In the genomic region with DNA sequence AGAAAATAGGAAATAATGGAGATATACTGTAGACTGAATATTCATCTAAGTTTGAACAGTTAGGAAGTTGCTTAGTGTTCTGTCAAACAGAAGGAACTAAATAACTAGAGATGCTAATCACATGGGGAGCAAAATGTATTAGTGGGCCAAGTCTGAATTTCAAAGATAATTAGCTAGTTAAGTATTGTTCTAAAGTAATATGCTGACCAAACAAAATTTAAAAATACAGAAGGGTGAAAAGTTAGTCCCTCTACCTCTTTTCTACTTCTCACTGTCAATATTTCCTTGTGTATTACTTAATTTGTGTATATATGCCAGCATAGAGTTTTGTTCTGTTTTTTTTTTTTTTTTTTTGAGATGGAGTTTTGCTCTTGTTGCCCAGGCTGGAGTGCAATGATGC, we compare ENCODE assay signal across 26 cellular contexts. TPM values are rescaled to one million over a fixed set of nuclear protein-coding genes. Genes with fewer than 3 reads are reported as not detected.
A peak's percentile ranks its signal among the peaks of the same experiment; 100 is the strongest.
DNase-seq lines count a peak whose midpoint lies in the region; ATAC-seq, FAIRE-seq and TF ChIP-seq lines count a peak whose summit lies in the region.
"Had no signal": no experiment of that assay in that cellular context is flagged by ENCODE, and none has a peak within 500 bp of the region (broad histone marks: within the 10 kb centered on the region; RNA-seq: fewer than 3 reads in every experiment).

No MANE protein-coding gene starts in this region.

- RAD21 ChIA-PET in GM12878 (lab: Charles Lee; ENCODE audit: unreplicated experiment): interaction anchor here (2.3 kb wide), 1 partner anchor 10 kb away, joined by 7 read pairs; no protein-coding TSS in a partner anchor

- no peak overlapping the region for H3K18ac ChIP-seq in IMR-90 (ENCODE audit: low read depth, low read length)

- no peak overlapping the region for H2BK20ac ChIP-seq in IMR-90 (ENCODE audit: low read depth, low read length)

- H2BK120ac ChIP-seq in IMR-90 (ENCODE audit: low read depth, low read length): no peak overlapping the region

- no peak overlapping the region for H3K23ac ChIP-seq in IMR-90 (ENCODE audit: low read depth, low read length)

- no peak overlapping the region for H3K9ac ChIP-seq in IMR-90 (ENCODE audit: low read depth, low read length)
- H3K9ac ChIP-seq in GM12878 (ENCODE audit: control insufficient read depth, insufficient read depth, low read length): no peak overlapping the region
- H3K9ac ChIP-seq: BLaER1 treated with 17β-estradiol and CSF1 and Interleukin-3, amounts not matched to agents 10 nM and 100 nM had no signal

- H3K4ac ChIP-seq in IMR-90 (ENCODE audit: low read depth, low read length): no peak overlapping the region

- TF ChIP-seq CTCF in activated CD8-positive, alpha-beta T cell treated with anti-CD3 and anti-CD28 coated beads for 36 hours (IDR thresholded peaks at IDR 0.05): no peak
- TF ChIP-seq CTCF in 22Rv1 (IDR thresholded peaks at IDR 0.05): no peak
- TF ChIP-seq CTCF in IMR-90 (conservative IDR thresholded peaks at IDR 0.05; ENCODE audit: low read depth, low read length): no peak
- TF ChIP-seq CTCF in GM12878 (IDR thresholded peaks at IDR 0.05 in 2 of 3, conservative IDR thresholded peaks at IDR 0.05 in 1 of 3; ENCODE audit: control insufficient read depth in 2 of 3, extremely low read depth in 1 of 3, insufficient read depth in 1 of 3, low read depth in 3 of 3, low read length in 3 of 3): no peak

- dilution Hi-C loops in IMR-90 (cut with HindIII; ENCODE audit: low sequenced_read_pairs, unreplicated experiment): no loop called here

- no peak for DNase-seq in activated CD8-positive, alpha-beta T cell treated with anti-CD3 and anti-CD28 coated beads for 36 hours
- DNase-seq in activated CD8-positive, alpha-beta T cell treated with anti-CD3 and anti-CD28 coated beads, Interleukin-2, amount 10 ng/mL, durations not matched to agents 7 days and 5 days: no peak
- no peak for DNase-seq in IMR-90
- DNase-seq in GM12878 (ENCODE audit: low read depth, low spot score): no peak
- DNase-seq in OCI-M2 (lab: John Stamatoyannopoulos, UW; ENCODE audit: unreplicated experiment): no peak
- no peak for DNase-seq in H54 (ENCODE audit: insufficient read length, low spot score)
- DNase-seq: AML-193; Caco-2; CD8-positive, alpha-beta T cell; GOT3; MG63; NCI-H1048; NCI-H1417; NCI-H1694; NCI-H2029 treated with DMSO at 0.1 percent for 48 hours; NCI-H526 treated with DMSO at 0.1 percent for 48 hours; SHP77 had no signal

- no TSS peak for BruUV-seq in IMR-90 (replicated peaks; lab: Mats Ljungman, UMichigan)
- no TSS peak for BruUV-seq in GM12878 (replicated peaks; lab: Mats Ljungman, UMichigan)

- H3K9me3 ChIP-seq in IMR-90 (ENCODE audit: control insufficient read depth, insufficient read depth, low read length) (no peaks in the 10 kb centered on the region), GM12878 (replicated peaks; ENCODE audit: control insufficient read depth, insufficient read depth, low read length) (no peaks in the 10 kb centered on the region)
- H3K9me3 ChIP-seq: Caco-2, MG63 had no signal

- SMC1A ChIA-PET in GM12878 (lab: Charles Lee; ENCODE audit: uncharacterized antibody, unreplicated experiment): no interaction called here

- peaks cover 2% of the 10 kb centered on the region for H3K4me1 ChIP-seq in IMR-90 (ENCODE audit: control insufficient read depth, insufficient read depth, low read length)
- H3K4me1 ChIP-seq in GM12878 (ENCODE audit: control insufficient read depth, insufficient read depth, low read length): peaks cover 2% of the 10 kb centered on the region; the same call in 1 of the 2 replicates

- intact Hi-C loops in activated CD8-positive, alpha-beta T cell treated with anti-CD3 and anti-CD28 coated beads for 36 hours (cut with micrococcal nuclease): no loop called here
- intact Hi-C loops in IMR-90 (cut with micrococcal nuclease) (no loop called here), GM12878 (cut with micrococcal nuclease; ENCODE audit: unreplicated experiment) (no loop called here)

- H3K36me3 ChIP-seq in IMR-90 (ENCODE audit: control insufficient read depth, insufficient read depth, low read length): peaks cover 2% of the 10 kb centered on the region; the same call in 1 of the 2 replicates
- peaks cover under 1 to 4% of the 10 kb centered on the region in 2 experiments; a peak in 2 of 4 replicates for H3K36me3 ChIP-seq in GM12878 (ENCODE audit: control insufficient read depth in 2 of 2, insufficient read depth in 2 of 2, low read length in 1 of 2)
- H3K36me3 ChIP-seq: MG63 had no signal

- in situ Hi-C loops in IMR-90 (cut with MboI; ENCODE audit: low sequenced_read_pairs): loop anchor here (25.0 kb wide), 1 partner anchor 721 kb away; a partner anchor contains a TSS
- in situ Hi-C loops in GM12878 (cut with MboI): no loop called here

- peaks cover 50% of the 10 kb centered on the region for H3K79me2 ChIP-seq in GM12878 (ENCODE audit: control insufficient read depth, insufficient read depth, low read length)

- no peak overlapping the region for H3K14ac ChIP-seq in IMR-90 (replicated peaks; ENCODE audit: low read depth, low read length)

- H3K9me3 Mint-ChIP-seq in activated CD8-positive, alpha-beta T cell treated with anti-CD3 and anti-CD28 coated beads for 36 hours: no peaks in the 10 kb centered on the region
- no peaks in the 10 kb centered on the region for H3K9me3 Mint-ChIP-seq in activated CD8-positive, alpha-beta T cell treated with anti-CD3 and anti-CD28 coated beads, Interleukin-2, amount 10 ng/mL, durations not matched to agents 7 days and 5 days (ENCODE audit: insufficient read depth)
- H3K9me3 Mint-ChIP-seq: CD8-positive, alpha-beta T cell had no signal

- no peak overlapping the region for H2BK15ac ChIP-seq in IMR-90 (ENCODE audit: low read depth, low read length)

- CTCF ChIA-PET in activated CD8-positive, alpha-beta T cell treated with anti-CD3 and anti-CD28 coated beads for 36 hours (lab: Charles Lee): interaction anchor here (4.3 kb wide), 1 partner anchor 10 kb away, joined by 38 read pairs; no protein-coding TSS in a partner anchor
- CTCF ChIA-PET in activated CD8-positive, alpha-beta T cell treated with anti-CD3 and anti-CD28 coated beads, Interleukin-2, amount 10 ng/mL, durations not matched to agents 7 days and 5 days (lab: Charles Lee): interaction anchor here (1.5 to 7.8 kb wide), 2 partner anchors 9 to 10 kb away, joined by 4 to 100 read pairs; no protein-coding TSS in a partner anchor
- CTCF ChIA-PET in IMR-90 (lab: Yijun Ruan, JAX): no interaction called here
- CTCF ChIA-PET in GM12878 (lab: Yijun Ruan, JAX): interaction anchor here (0.7 to 4.8 kb wide), 5 partner anchors 9 to 116 kb away, joined by 3 to 44 read pairs (median 3); no protein-coding TSS in a partner anchor

- no peak overlapping the region for H4K5ac ChIP-seq in IMR-90 (ENCODE audit: low read depth, low read length)

- H3K27me3 Mint-ChIP-seq in activated CD8-positive, alpha-beta T cell treated with anti-CD3 and anti-CD28 coated beads for 36 hours: no peaks in the 10 kb centered on the region
- no peaks in the 10 kb centered on the region for H3K27me3 Mint-ChIP-seq in activated CD8-positive, alpha-beta T cell treated with anti-CD3 and anti-CD28 coated beads, Interleukin-2, amount 10 ng/mL, durations not matched to agents 7 days and 5 days (ENCODE audit: low read depth)

- H3K79me1 ChIP-seq in IMR-90 (ENCODE audit: low read depth in 1 of 2, low read length in 2 of 2): peaks cover 11 to 16% of the 10 kb centered on the region in 2 experiments; a peak in 3 of 4 replicates

- peak overlapping the region; percentile 58 for H3K27ac Mint-ChIP-seq in activated CD8-positive, alpha-beta T cell treated with anti-CD3 and anti-CD28 coated beads for 36 hours
- H3K27ac Mint-ChIP-seq in activated CD8-positive, alpha-beta T cell treated with anti-CD3 and anti-CD28 coated beads, Interleukin-2, amount 10 ng/mL, durations not matched to agents 7 days and 5 days: no peak overlapping the region
- H3K27ac Mint-ChIP-seq: CD8-positive, alpha-beta T cell had no signal

- no peaks in the 10 kb centered on the region for H4K20me1 ChIP-seq in IMR-90 (ENCODE audit: insufficient read depth, low read length)
- H4K20me1 ChIP-seq in GM12878 (ENCODE audit: control insufficient read depth, insufficient read depth): no peaks in the 10 kb centered on the region
- H4K20me1 ChIP-seq: BLaER1 treated with 17β-estradiol and CSF1 and Interleukin-3, amounts not matched to agents 10 nM and 100 nM had no signal

- TF ChIP-seq RAD21 in IMR-90 (IDR thresholded peaks at IDR 0.05; ENCODE audit: low read length): no peak
- no peak for TF ChIP-seq RAD21 in GM12878 (IDR thresholded peaks at IDR 0.05; ENCODE audit: insufficient read depth, low read depth, low read length)

- H2AK9ac ChIP-seq in IMR-90 (replicated peaks; ENCODE audit: low read depth, low read length, poor library complexity): no peak overlapping the region

- H3K9me1 ChIP-seq in IMR-90 (ENCODE audit: insufficient read depth, low read length): no peaks in the 10 kb centered on the region

- H3K27ac ChIP-seq in 22Rv1 (0 out of 2 replicates have a peak overlapping the region, but pooled peaks have one; percentile 12), IMR-90 (ENCODE audit: insufficient read depth, low read length) (no peak overlapping the region), GM12878 (ENCODE audit: control insufficient read depth, insufficient read depth) (no peak overlapping the region)
- H3K27ac ChIP-seq: BLaER1 treated with 17β-estradiol and CSF1 and Interleukin-3, amounts not matched to agents 10 nM and 100 nM; HL-60; RWPE1 had no signal

- H3K4me1 Mint-ChIP-seq in activated CD8-positive, alpha-beta T cell treated with anti-CD3 and anti-CD28 coated beads for 36 hours (ENCODE audit: low read depth): peaks cover 37% of the 10 kb centered on the region
- H3K4me1 Mint-ChIP-seq in activated CD8-positive, alpha-beta T cell treated with anti-CD3 and anti-CD28 coated beads, Interleukin-2, amount 10 ng/mL, durations not matched to agents 7 days and 5 days (ENCODE audit: low read depth): peaks cover 37% of the 10 kb centered on the region

- H2AK5ac ChIP-seq in IMR-90 (ENCODE audit: low read depth, low read length): no peak overlapping the region

- H4K8ac ChIP-seq in IMR-90 (ENCODE audit: low read depth in 2 of 2, low read length in 2 of 2): no peak overlapping the region

- no peak for ATAC-seq in activated CD8-positive, alpha-beta T cell treated with anti-CD3 and anti-CD28 coated beads for 36 hours
- ATAC-seq in activated CD8-positive, alpha-beta T cell treated with anti-CD3 and anti-CD28 coated beads, Interleukin-2, amount 10 ng/mL, durations not matched to agents 7 days and 5 days: no peak
- ATAC-seq in IMR-90 (ENCODE audit: low read depth): no peak
- no peak for ATAC-seq in GM12878
- no peak for ATAC-seq in HG03280 (IDR thresholded peaks at IDR 0.05; ENCODE audit: unreplicated experiment)
- ATAC-seq: CD8-positive, alpha-beta T cell; HCT116; Panc1 had no signal

- peaks cover 34% of the 10 kb centered on the region for H3K36me3 Mint-ChIP-seq in activated CD8-positive, alpha-beta T cell treated with anti-CD3 and anti-CD28 coated beads for 36 hours (ENCODE audit: low read depth)
- peaks cover 35% of the 10 kb centered on the region for H3K36me3 Mint-ChIP-seq in activated CD8-positive, alpha-beta T cell treated with anti-CD3 and anti-CD28 coated beads, Interleukin-2, amount 10 ng/mL, durations not matched to agents 7 days and 5 days (ENCODE audit: low read depth)

- H3K27me3 ChIP-seq in IMR-90 (ENCODE audit: control insufficient read depth, insufficient read depth, low read length) (no peaks in the 10 kb centered on the region), GM12878 (replicated peaks in 1 of 2; ENCODE audit: control insufficient read depth in 2 of 2, insufficient read depth in 2 of 2, low read length in 1 of 2) (no peaks in the 10 kb centered on the region)
- H3K27me3 ChIP-seq: MG63 had no signal

- H3K4me3 Mint-ChIP-seq in activated CD8-positive, alpha-beta T cell treated with anti-CD3 and anti-CD28 coated beads for 36 hours: no peak overlapping the region
- no peak overlapping the region for H3K4me3 Mint-ChIP-seq in activated CD8-positive, alpha-beta T cell treated with anti-CD3 and anti-CD28 coated beads, Interleukin-2, amount 10 ng/mL, durations not matched to agents 7 days and 5 days
- H3K4me3 Mint-ChIP-seq: CD8-positive, alpha-beta T cell had no signal

- no peak overlapping the region for H3K56ac ChIP-seq in IMR-90 (ENCODE audit: extremely low read depth, insufficient read depth, low read length)

- H2AFZ ChIP-seq in IMR-90 (replicated peaks; ENCODE audit: low read length, poor library complexity): no peak overlapping the region
- H2AFZ ChIP-seq in GM12878 (ENCODE audit: control insufficient read depth, low read depth, low read length): no peak overlapping the region

- H4K91ac ChIP-seq in IMR-90 (ENCODE audit: insufficient read depth, low read depth, low read length): no peak overlapping the region

- POLR2A ChIA-PET in activated CD8-positive, alpha-beta T cell treated with anti-CD3 and anti-CD28 coated beads for 36 hours (lab: Charles Lee): interaction anchor here (5.7 kb wide), 1 partner anchor 10 kb away, joined by 40 read pairs; no protein-coding TSS in a partner anchor
- POLR2A ChIA-PET in activated CD8-positive, alpha-beta T cell treated with anti-CD3 and anti-CD28 coated beads, Interleukin-2, amount 10 ng/mL, durations not matched to agents 7 days and 5 days (lab: Charles Lee): interaction anchor here (1.4 to 1.8 kb wide), 2 partner anchors 9 to 10 kb away, joined by 3 to 6 read pairs; no protein-coding TSS in a partner anchor
- POLR2A ChIA-PET in IMR-90 (lab: Charles Lee; ENCODE audit: unreplicated experiment): no interaction called here
- POLR2A ChIA-PET in GM12878 (lab: Charles Lee): interaction anchor here (0.7 kb wide), 1 partner anchor 315 kb away, joined by 6 read pairs; no protein-coding TSS in a partner anchor

- no peak for FAIRE-seq in GM12878 (lab: Jason Lieb, UNC)
- FAIRE-seq in H54 (lab: Jason Lieb, UNC): no peak
- FAIRE-seq: A204.1, G401.6 had no signal

- no peak overlapping the region for H2BK5ac ChIP-seq in IMR-90 (ENCODE audit: low read depth, low read length, poor library complexity, severe bottlenecking)

- no peak for TF ChIP-seq POLR2A in IMR-90 (IDR thresholded peaks at IDR 0.05; ENCODE audit: low read depth, low read length)
- TF ChIP-seq POLR2A in GM12878 (IDR thresholded peaks at IDR 0.05; ENCODE audit: low read depth, low read length): no peak
- no peak for TF ChIP-seq POLR2A in H54 (IDR thresholded peaks at IDR 0.05; ENCODE audit: low read depth, low read length)

- H3K4me3 ChIP-seq in IMR-90 (ENCODE audit: insufficient read depth, low read depth, low read length) (no peak overlapping the region), GM12878 (no peak overlapping the region)
- H3K4me3 ChIP-seq: BLaER1 treated with 17β-estradiol and CSF1 and Interleukin-3, amounts not matched to agents 10 nM and 100 nM; MG63 had no signal

- H3K4me2 ChIP-seq in IMR-90 (ENCODE audit: low read depth, low read length): no peak overlapping the region
- peak overlapping the region; percentile 46; the same call in 1 of the 2 replicates for H3K4me2 ChIP-seq in GM12878 (ENCODE audit: control insufficient read depth, insufficient read depth)
- H3K4me2 ChIP-seq: BLaER1 treated with 17β-estradiol and CSF1 and Interleukin-3, amounts not matched to agents 10 nM and 100 nM had no signal

- TF ChIP-seq EP300 in GM12878 (IDR thresholded peaks at IDR 0.05; ENCODE audit: borderline replicate concordance in 1 of 2, control insufficient read depth in 1 of 2, low read depth in 2 of 2, low read length in 2 of 2): no peak

RNA-seq across cellular contexts. Expression of a gene that starts 4.0 kb away (rescaled TPM):
- 10 to 100 TPM; 60.0 to 60.4 TPM for total RNA-seq in activated CD8-positive, alpha-beta T cell treated with anti-CD3 and anti-CD28 coated beads for 36 hours
- total RNA-seq in activated CD8-positive, alpha-beta T cell treated with anti-CD3 and anti-CD28 coated beads, Interleukin-2, amount 10 ng/mL, durations not matched to agents 7 days and 5 days: 10 to 100 TPM; 41.2 to 41.9 TPM
- total RNA-seq in IMR-90 (2012; rRNA removed) (14.2 and 22.0 TPM in 2 replicates), GM12878 (2014; rRNA removed) (56.6 and 63.7 TPM in 2 replicates), GM12878 (2014; rRNA removed; fragmentation: Illumina TruSeq; extraction: Trizol) (66.9 and 67.6 TPM in 2 replicates), GM12878 (2021) (85.6 and 87.9 TPM in 2 replicates)
- polyA plus RNA-seq in IMR-90 (2012; rRNA removed) (14.5 and 18.0 TPM in 2 replicates), GM12878 (2011; rRNA removed) (96.4 and 116 TPM in 2 replicates), GM12878 (2014; fragmentation: Illumina TruSeq; extraction: Trizol) (103 and 125 TPM in 2 replicates), GM12878 (2014; fragmentation: Nextera tagmentation; extraction: Ambion mirVana) (10 to 100 TPM; 22.2 to 29.1 TPM), GM12878 (2014; rRNA removed) (61.8 and 69.9 TPM in 2 replicates), GM12878 (2016; fragmentation: Nextera tagmentation; extraction: Ambion mirVana) (100 to 1,000 TPM; 102 to 106 TPM)
- 7.3 and 10.5 TPM in 2 replicates for polyA plus RNA-seq in IMR-90 (2012; cell fraction: cytosol; rRNA removed)
- 7.0 and 19.3 TPM in 2 replicates for polyA plus RNA-seq in IMR-90 (2012; cell fraction: nucleus; rRNA removed; ENCODE audit: low replicate concordance)
- 113 and 123 TPM in 2 replicates for total RNA-seq in GM12878 (2013; cell fraction: nucleolus; rRNA removed)
- 32.3 TPM for polyA plus RNA-seq in GM12878 (2011; ENCODE audit: low read depth)
- polyA plus RNA-seq in GM12878 (2011; cell fraction: cytosol; rRNA removed): 63.2 and 75.9 TPM in 2 replicates
- 46.2 and 64.3 TPM in 2 replicates for polyA plus RNA-seq in GM12878 (2011; cell fraction: nucleus; rRNA removed)
- polyA plus RNA-seq in GM12878 (2012): 39.2 and 46.5 TPM in 2 replicates
- 65.3 and 72.5 TPM in 2 replicates for polyA minus RNA-seq in GM12878 (2011; rRNA and poly(A)+ RNA removed)
- 29.0 and 39.8 TPM in 2 replicates for polyA minus RNA-seq in GM12878 (2011; cell fraction: cytosol; rRNA and poly(A)+ RNA removed)
- 24.8 and 34.3 TPM in 2 replicates for polyA minus RNA-seq in GM12878 (2011; cell fraction: nucleus; rRNA and poly(A)+ RNA removed)
